1 cellular context compared by ENCODE assay signal in genomic region chr3:197599089-197599765, GRCh38.
A peak's percentile ranks its signal among the peaks of the same experiment; 100 is the strongest.
TF ChIP-seq lines count a peak whose summit lies in the region.

No MANE protein-coding gene starts in this region.

TF ChIP-seq in K562, 482 proteins besides CTCF, POLR2A, EP300 and RAD21 (continued from another document and continues in another):
- TF ChIP-seq, protein P1, sequence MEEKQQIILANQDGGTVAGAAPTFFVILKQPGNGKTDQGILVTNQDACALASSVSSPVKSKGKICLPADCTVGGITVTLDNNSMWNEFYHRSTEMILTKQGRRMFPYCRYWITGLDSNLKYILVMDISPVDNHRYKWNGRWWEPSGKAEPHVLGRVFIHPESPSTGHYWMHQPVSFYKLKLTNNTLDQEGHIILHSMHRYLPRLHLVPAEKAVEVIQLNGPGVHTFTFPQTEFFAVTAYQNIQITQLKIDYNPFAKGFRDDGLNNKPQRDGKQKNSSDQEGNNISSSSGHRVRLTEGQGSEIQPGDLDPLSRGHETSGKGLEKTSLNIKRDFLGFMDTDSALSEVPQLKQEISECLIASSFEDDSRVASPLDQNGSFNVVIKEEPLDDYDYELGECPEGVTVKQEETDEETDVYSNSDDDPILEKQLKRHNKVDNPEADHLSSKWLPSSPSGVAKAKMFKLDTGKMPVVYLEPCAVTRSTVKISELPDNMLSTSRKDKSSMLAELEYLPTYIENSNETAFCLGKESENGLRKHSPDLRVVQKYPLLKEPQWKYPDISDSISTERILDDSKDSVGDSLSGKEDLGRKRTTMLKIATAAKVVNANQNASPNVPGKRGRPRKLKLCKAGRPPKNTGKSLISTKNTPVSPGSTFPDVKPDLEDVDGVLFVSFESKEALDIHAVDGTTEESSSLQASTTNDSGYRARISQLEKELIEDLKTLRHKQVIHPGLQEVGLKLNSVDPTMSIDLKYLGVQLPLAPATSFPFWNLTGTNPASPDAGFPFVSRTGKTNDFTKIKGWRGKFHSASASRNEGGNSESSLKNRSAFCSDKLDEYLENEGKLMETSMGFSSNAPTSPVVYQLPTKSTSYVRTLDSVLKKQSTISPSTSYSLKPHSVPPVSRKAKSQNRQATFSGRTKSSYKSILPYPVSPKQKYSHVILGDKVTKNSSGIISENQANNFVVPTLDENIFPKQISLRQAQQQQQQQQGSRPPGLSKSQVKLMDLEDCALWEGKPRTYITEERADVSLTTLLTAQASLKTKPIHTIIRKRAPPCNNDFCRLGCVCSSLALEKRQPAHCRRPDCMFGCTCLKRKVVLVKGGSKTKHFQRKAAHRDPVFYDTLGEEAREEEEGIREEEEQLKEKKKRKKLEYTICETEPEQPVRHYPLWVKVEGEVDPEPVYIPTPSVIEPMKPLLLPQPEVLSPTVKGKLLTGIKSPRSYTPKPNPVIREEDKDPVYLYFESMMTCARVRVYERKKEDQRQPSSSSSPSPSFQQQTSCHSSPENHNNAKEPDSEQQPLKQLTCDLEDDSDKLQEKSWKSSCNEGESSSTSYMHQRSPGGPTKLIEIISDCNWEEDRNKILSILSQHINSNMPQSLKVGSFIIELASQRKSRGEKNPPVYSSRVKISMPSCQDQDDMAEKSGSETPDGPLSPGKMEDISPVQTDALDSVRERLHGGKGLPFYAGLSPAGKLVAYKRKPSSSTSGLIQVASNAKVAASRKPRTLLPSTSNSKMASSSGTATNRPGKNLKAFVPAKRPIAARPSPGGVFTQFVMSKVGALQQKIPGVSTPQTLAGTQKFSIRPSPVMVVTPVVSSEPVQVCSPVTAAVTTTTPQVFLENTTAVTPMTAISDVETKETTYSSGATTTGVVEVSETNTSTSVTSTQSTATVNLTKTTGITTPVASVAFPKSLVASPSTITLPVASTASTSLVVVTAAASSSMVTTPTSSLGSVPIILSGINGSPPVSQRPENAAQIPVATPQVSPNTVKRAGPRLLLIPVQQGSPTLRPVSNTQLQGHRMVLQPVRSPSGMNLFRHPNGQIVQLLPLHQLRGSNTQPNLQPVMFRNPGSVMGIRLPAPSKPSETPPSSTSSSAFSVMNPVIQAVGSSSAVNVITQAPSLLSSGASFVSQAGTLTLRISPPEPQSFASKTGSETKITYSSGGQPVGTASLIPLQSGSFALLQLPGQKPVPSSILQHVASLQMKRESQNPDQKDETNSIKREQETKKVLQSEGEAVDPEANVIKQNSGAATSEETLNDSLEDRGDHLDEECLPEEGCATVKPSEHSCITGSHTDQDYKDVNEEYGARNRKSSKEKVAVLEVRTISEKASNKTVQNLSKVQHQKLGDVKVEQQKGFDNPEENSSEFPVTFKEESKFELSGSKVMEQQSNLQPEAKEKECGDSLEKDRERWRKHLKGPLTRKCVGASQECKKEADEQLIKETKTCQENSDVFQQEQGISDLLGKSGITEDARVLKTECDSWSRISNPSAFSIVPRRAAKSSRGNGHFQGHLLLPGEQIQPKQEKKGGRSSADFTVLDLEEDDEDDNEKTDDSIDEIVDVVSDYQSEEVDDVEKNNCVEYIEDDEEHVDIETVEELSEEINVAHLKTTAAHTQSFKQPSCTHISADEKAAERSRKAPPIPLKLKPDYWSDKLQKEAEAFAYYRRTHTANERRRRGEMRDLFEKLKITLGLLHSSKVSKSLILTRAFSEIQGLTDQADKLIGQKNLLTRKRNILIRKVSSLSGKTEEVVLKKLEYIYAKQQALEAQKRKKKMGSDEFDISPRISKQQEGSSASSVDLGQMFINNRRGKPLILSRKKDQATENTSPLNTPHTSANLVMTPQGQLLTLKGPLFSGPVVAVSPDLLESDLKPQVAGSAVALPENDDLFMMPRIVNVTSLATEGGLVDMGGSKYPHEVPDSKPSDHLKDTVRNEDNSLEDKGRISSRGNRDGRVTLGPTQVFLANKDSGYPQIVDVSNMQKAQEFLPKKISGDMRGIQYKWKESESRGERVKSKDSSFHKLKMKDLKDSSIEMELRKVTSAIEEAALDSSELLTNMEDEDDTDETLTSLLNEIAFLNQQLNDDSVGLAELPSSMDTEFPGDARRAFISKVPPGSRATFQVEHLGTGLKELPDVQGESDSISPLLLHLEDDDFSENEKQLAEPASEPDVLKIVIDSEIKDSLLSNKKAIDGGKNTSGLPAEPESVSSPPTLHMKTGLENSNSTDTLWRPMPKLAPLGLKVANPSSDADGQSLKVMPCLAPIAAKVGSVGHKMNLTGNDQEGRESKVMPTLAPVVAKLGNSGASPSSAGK (IDR thresholded peaks at IDR 0.05): no peak
- TF ChIP-seq RB1 (IDR thresholded peaks at IDR 0.05; ENCODE audit: low read depth) (peak; percentile 43), TEAD2 (tag; IDR thresholded peaks at IDR 0.05) (no peak), U2AF1 (optimal IDR thresholded peaks at IDR 0.05; ENCODE audit: low read depth, low read length) (no peak), KLF13 (tag; IDR thresholded peaks at IDR 0.05; ENCODE audit: borderline replicate concordance, low read depth) (no peak), CTBP1 (IDR thresholded peaks at IDR 0.05; ENCODE audit: borderline replicate concordance) (peak; percentile 46; the same call in 1 of the 2 replicates), CHCHD3 (CRISPR knock-in tag; IDR thresholded peaks at IDR 0.05) (no peak), SPI1 (IDR thresholded peaks at IDR 0.05; ENCODE audit: borderline replicate concordance, low read depth, low read length) (no peak), ZNF134 (CRISPR knock-in tag; conservative IDR thresholded peaks at IDR 0.05) (no peak), JUND (IDR thresholded peaks at IDR 0.05; ENCODE audit: borderline replicate concordance, low read depth, low read length) (no peak), JUND (tag; IDR thresholded peaks at IDR 0.05; ENCODE audit: borderline replicate concordance, low read depth, low read length) (no peak), ZNF398 (CRISPR knock-in tag; IDR thresholded peaks at IDR 0.05) (no peak), MECOM (CRISPR knock-in tag; IDR thresholded peaks at IDR 0.05) (no peak), ETV6 (IDR thresholded peaks at IDR 0.05; ENCODE audit: borderline replicate concordance in 1 of 2, low read depth in 2 of 2, low read length in 1 of 2) (no peak), ETV6 (CRISPR knock-in tag; IDR thresholded peaks at IDR 0.05; ENCODE audit: borderline replicate concordance) (no peak), SNRNP70 (optimal IDR thresholded peaks at IDR 0.05; ENCODE audit: low read depth, low read length) (no peak), SMARCA5 (IDR thresholded peaks at IDR 0.05) (no peak), KDM1A (IDR thresholded peaks at IDR 0.05) (no peak), SOX6 (IDR thresholded peaks at IDR 0.05) (no peak), CCNT2 (IDR thresholded peaks at IDR 0.05; ENCODE audit: borderline replicate concordance, extremely low read depth, insufficient read length, low read depth, low read length) (no peak), ELF2 (CRISPR knock-in tag; IDR thresholded peaks at IDR 0.05) (0 out of 2 replicates have a peak, but pooled peaks have one; percentile 2), POLR2AphosphoS2 (IDR thresholded peaks at IDR 0.05; ENCODE audit: low read length) (0 out of 2 replicates have a peak, but pooled peaks have one; percentile 39), TEAD1 (CRISPR knock-in tag; IDR thresholded peaks at IDR 0.05) (no peak), GTF2F1 (IDR thresholded peaks at IDR 0.05; ENCODE audit: low read depth, low read length) (no peak), SIRT6 (IDR thresholded peaks at IDR 0.05; ENCODE audit: low read depth, low read length) (no peak), ESRRA (IDR thresholded peaks at IDR 0.05; ENCODE audit: borderline replicate concordance, low read depth) (no peak), SAFB (IDR thresholded peaks at IDR 0.05; ENCODE audit: borderline replicate concordance, low read depth, low read length) (no peak)
- TF ChIP-seq, protein P2, sequence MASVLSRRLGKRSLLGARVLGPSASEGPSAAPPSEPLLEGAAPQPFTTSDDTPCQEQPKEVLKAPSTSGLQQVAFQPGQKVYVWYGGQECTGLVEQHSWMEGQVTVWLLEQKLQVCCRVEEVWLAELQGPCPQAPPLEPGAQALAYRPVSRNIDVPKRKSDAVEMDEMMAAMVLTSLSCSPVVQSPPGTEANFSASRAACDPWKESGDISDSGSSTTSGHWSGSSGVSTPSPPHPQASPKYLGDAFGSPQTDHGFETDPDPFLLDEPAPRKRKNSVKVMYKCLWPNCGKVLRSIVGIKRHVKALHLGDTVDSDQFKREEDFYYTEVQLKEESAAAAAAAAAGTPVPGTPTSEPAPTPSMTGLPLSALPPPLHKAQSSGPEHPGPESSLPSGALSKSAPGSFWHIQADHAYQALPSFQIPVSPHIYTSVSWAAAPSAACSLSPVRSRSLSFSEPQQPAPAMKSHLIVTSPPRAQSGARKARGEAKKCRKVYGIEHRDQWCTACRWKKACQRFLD (CRISPR knock-in tag; IDR thresholded peaks at IDR 0.05): no peak
- TF ChIP-seq, protein P3, sequence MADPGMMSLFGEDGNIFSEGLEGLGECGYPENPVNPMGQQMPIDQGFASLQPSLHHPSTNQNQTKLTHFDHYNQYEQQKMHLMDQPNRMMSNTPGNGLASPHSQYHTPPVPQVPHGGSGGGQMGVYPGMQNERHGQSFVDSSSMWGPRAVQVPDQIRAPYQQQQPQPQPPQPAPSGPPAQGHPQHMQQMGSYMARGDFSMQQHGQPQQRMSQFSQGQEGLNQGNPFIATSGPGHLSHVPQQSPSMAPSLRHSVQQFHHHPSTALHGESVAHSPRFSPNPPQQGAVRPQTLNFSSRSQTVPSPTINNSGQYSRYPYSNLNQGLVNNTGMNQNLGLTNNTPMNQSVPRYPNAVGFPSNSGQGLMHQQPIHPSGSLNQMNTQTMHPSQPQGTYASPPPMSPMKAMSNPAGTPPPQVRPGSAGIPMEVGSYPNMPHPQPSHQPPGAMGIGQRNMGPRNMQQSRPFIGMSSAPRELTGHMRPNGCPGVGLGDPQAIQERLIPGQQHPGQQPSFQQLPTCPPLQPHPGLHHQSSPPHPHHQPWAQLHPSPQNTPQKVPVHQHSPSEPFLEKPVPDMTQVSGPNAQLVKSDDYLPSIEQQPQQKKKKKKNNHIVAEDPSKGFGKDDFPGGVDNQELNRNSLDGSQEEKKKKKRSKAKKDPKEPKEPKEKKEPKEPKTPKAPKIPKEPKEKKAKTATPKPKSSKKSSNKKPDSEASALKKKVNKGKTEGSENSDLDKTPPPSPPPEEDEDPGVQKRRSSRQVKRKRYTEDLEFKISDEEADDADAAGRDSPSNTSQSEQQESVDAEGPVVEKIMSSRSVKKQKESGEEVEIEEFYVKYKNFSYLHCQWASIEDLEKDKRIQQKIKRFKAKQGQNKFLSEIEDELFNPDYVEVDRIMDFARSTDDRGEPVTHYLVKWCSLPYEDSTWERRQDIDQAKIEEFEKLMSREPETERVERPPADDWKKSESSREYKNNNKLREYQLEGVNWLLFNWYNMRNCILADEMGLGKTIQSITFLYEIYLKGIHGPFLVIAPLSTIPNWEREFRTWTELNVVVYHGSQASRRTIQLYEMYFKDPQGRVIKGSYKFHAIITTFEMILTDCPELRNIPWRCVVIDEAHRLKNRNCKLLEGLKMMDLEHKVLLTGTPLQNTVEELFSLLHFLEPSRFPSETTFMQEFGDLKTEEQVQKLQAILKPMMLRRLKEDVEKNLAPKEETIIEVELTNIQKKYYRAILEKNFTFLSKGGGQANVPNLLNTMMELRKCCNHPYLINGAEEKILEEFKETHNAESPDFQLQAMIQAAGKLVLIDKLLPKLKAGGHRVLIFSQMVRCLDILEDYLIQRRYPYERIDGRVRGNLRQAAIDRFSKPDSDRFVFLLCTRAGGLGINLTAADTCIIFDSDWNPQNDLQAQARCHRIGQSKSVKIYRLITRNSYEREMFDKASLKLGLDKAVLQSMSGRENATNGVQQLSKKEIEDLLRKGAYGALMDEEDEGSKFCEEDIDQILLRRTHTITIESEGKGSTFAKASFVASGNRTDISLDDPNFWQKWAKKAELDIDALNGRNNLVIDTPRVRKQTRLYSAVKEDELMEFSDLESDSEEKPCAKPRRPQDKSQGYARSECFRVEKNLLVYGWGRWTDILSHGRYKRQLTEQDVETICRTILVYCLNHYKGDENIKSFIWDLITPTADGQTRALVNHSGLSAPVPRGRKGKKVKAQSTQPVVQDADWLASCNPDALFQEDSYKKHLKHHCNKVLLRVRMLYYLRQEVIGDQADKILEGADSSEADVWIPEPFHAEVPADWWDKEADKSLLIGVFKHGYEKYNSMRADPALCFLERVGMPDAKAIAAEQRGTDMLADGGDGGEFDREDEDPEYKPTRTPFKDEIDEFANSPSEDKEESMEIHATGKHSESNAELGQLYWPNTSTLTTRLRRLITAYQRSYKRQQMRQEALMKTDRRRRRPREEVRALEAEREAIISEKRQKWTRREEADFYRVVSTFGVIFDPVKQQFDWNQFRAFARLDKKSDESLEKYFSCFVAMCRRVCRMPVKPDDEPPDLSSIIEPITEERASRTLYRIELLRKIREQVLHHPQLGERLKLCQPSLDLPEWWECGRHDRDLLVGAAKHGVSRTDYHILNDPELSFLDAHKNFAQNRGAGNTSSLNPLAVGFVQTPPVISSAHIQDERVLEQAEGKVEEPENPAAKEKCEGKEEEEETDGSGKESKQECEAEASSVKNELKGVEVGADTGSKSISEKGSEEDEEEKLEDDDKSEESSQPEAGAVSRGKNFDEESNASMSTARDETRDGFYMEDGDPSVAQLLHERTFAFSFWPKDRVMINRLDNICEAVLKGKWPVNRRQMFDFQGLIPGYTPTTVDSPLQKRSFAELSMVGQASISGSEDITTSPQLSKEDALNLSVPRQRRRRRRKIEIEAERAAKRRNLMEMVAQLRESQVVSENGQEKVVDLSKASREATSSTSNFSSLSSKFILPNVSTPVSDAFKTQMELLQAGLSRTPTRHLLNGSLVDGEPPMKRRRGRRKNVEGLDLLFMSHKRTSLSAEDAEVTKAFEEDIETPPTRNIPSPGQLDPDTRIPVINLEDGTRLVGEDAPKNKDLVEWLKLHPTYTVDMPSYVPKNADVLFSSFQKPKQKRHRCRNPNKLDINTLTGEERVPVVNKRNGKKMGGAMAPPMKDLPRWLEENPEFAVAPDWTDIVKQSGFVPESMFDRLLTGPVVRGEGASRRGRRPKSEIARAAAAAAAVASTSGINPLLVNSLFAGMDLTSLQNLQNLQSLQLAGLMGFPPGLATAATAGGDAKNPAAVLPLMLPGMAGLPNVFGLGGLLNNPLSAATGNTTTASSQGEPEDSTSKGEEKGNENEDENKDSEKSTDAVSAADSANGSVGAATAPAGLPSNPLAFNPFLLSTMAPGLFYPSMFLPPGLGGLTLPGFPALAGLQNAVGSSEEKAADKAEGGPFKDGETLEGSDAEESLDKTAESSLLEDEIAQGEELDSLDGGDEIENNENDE (IDR thresholded peaks at IDR 0.05; ENCODE audit: low read depth, low read length): no peak
- TF ChIP-seq, protein P4, sequence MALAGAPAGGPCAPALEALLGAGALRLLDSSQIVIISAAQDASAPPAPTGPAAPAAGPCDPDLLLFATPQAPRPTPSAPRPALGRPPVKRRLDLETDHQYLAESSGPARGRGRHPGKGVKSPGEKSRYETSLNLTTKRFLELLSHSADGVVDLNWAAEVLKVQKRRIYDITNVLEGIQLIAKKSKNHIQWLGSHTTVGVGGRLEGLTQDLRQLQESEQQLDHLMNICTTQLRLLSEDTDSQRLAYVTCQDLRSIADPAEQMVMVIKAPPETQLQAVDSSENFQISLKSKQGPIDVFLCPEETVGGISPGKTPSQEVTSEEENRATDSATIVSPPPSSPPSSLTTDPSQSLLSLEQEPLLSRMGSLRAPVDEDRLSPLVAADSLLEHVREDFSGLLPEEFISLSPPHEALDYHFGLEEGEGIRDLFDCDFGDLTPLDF (CRISPR knock-in tag; IDR thresholded peaks at IDR 0.05): no peak
